11 cellular contexts compared by ENCODE assay signal in the genomic region with DNA sequence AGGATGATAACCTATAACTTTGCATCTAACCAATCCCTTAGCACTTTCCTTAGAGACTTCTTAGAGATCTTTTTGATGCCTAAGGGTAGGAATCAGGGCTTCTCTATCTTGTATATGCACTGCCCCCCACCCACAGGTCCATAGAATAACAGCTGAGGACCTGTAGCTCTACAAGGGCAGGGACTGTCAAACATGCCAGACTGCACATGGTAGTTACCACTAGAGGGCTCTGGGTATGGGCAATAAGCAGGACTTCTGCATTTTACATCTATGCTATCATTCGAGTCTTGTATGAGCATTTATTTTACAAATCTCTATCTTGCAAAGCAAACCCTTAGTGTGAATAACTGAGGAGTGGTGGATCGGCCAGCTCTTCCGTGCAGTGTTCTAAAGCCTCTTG.
DNase-seq lines count a peak whose midpoint lies in the region; ATAC-seq lines count a peak whose summit lies in the region.
"Had no signal": no experiment of that assay in that cellular context is flagged by ENCODE, and none has a peak within 500 bp of the region (broad histone marks: within the 10 kb centered on the region; RNA-seq: fewer than 3 reads in every experiment).

No MANE protein-coding gene starts in this region.

- H3K4me1 ChIP-seq in BLaER1 treated with 17β-estradiol and CSF1 and Interleukin-3, amounts not matched to agents 10 nM and 100 nM = peaks cover 10 to 62% (median 28%) of the 10 kb centered on the region in 10 experiments

- ATAC-seq in GM21423 (IDR thresholded peaks at IDR 0.05; ENCODE audit: unreplicated experiment) (no peak), HG03378 (IDR thresholded peaks at IDR 0.05; ENCODE audit: unreplicated experiment) (no peak), HG02840 (IDR thresholded peaks at IDR 0.05; ENCODE audit: low FRiP score, unreplicated experiment) (no peak), HG02870 (IDR thresholded peaks at IDR 0.05; ENCODE audit: unreplicated experiment) (no peak)
- ATAC-seq: CD8-positive, alpha-beta T cell had no signal

- H3K27me3 ChIP-seq in BLaER1 treated with 17β-estradiol and CSF1 and Interleukin-3, amounts not matched to agents 10 nM and 100 nM = no peaks in the 10 kb centered on the region

- peak overlapping the region in 6 of 11 experiments; percentile 79 to 90 (median 88); a peak in 11 of 22 replicates for H3K4me2 ChIP-seq in BLaER1 treated with 17β-estradiol and CSF1 and Interleukin-3, amounts not matched to agents 10 nM and 100 nM

- H3K4me3 ChIP-seq in BLaER1 treated with 17β-estradiol and CSF1 and Interleukin-3, amounts not matched to agents 10 nM and 100 nM = no peak overlapping the region

- H3K27ac ChIP-seq in BLaER1 treated with 17β-estradiol and CSF1 and Interleukin-3, amounts not matched to agents 10 nM and 100 nM = peak overlapping the region in 6 of 11 experiments; percentile 60 to 89 (median 82); a peak in 7 of 22 replicates

- H3K9ac ChIP-seq in BLaER1 treated with 17β-estradiol and CSF1 and Interleukin-3, amounts not matched to agents 10 nM and 100 nM = no peak overlapping the region

- no peaks in the 10 kb centered on the region for H3K36me3 ChIP-seq in BLaER1 treated with 17β-estradiol and CSF1 and Interleukin-3, amounts not matched to agents 10 nM and 100 nM

- in situ Hi-C loops in SK-MEL-5 (cut with HindIII; ENCODE audit: low pct_unique_long_range_greater_than_20kb, low sequenced_read_pairs) = no loop called here

- H4K20me1 ChIP-seq in BLaER1 treated with 17β-estradiol and CSF1 and Interleukin-3, amounts not matched to agents 10 nM and 100 nM = no peaks in the 10 kb centered on the region

- peaks cover 0 to 8% (median 0%) of the 10 kb centered on the region in 11 experiments; a peak in 3 of 22 replicates for H3K9me3 ChIP-seq in BLaER1 treated with 17β-estradiol and CSF1 and Interleukin-3, amounts not matched to agents 10 nM and 100 nM (replicated peaks in 1 of 11)

- DNase-seq in HuH-7 (ENCODE audit: low spot score) = peak; percentile 47
- DNase-seq in SK-MEL-5 (ENCODE audit: low read depth, low spot score) = peak; percentile 70
- DNase-seq in iris pigment epithelial cell (ENCODE audit: low read depth) = peak; percentile 4
- DNase-seq: amniotic stem cell; CD8-positive, alpha-beta T cell; hippocampal formation had no signal

Comparison
In these comparisons a context has a peak if more than half of its experiments do, and no peak if none do; other contexts are left out.
1. DNase-seq: peak in every context shown above with its lines; median percentile 70 in SK-MEL-5; 47 in HuH-7; 4 in iris pigment epithelial cell.